Comparison of ENCODE assay signal across 11 cellular contexts in the genomic region with DNA sequence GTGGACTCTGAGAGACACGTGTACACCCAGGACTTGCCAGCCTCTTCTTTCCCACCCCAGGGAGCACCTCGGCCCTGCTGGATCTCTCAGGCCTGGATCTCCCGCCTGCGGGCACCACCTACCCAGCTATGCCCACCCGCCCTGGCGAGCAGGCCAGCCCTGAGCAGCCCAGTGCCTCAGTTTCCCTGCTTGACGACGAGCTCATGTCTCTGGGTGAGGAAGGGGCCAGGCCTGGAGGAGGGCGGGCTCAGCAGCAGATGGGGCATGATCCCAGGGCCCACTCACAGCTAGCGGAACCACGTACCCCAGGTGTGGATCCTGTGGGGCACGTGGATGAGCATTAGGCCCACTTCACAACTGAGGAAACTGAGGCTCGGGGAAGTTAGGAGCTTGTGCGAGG. TPM values are rescaled to one million over a fixed set of nuclear protein-coding genes. Genes with fewer than 3 reads are reported as not detected.
DNase-seq lines count a peak whose midpoint lies in the region; ATAC-seq and TF ChIP-seq lines count a peak whose summit lies in the region.
"Had no signal": no experiment of that assay in that cellular context is flagged by ENCODE, and none has a peak within 500 bp of the region (broad histone marks: within the 10 kb centered on the region; RNA-seq: fewer than 3 reads in every experiment).

No MANE protein-coding gene starts in this region.

- H3K9me3 ChIP-seq in right lobe of liver: no peaks in the 10 kb centered on the region
- no peaks in the 10 kb centered on the region for H3K9me3 ChIP-seq in stomach

- H3K27ac ChIP-seq in right lobe of liver (peak overlapping the region; percentile 53 to 65 (median 57)), stomach (peak overlapping the region in 4 of 5 donors; percentile 63 to 84 (median 74))

- H3K4me1 Mint-ChIP-seq in IgD-negative memory B cell: peaks cover 27 to 31% (median 31%) of the 10 kb centered on the region in 3 donors
- peaks cover 65% of the 10 kb centered on the region for H3K4me1 Mint-ChIP-seq in activated CD8-positive, alpha-beta T cell treated with anti-CD3 and anti-CD28 coated beads, Interleukin-2, amount 10 ng/mL, durations not matched to agents 7 days and 5 days (ENCODE audit: low read depth)

- no peaks in the 10 kb centered on the region for H3K9me3 Mint-ChIP-seq in IgD-negative memory B cell
- H3K9me3 Mint-ChIP-seq in activated CD8-positive, alpha-beta T cell treated with anti-CD3 and anti-CD28 coated beads, Interleukin-2, amount 10 ng/mL, durations not matched to agents 7 days and 5 days (ENCODE audit: insufficient read depth): no peaks in the 10 kb centered on the region

- H3K36me3 ChIP-seq in right lobe of liver (peaks cover 0 to 15% (median 7%) of the 10 kb centered on the region in 4 donors), stomach (peaks cover 25 to 91% (median 83%) of the 10 kb centered on the region in 4 donors)

- H3K27ac Mint-ChIP-seq in IgD-negative memory B cell: peak overlapping the region; percentile 71 to 94 (median 91)
- H3K27ac Mint-ChIP-seq in activated CD8-positive, alpha-beta T cell treated with anti-CD3 and anti-CD28 coated beads, Interleukin-2, amount 10 ng/mL, durations not matched to agents 7 days and 5 days: peak overlapping the region; percentile 91

- no peak overlapping the region for H3K4me3 ChIP-seq in right lobe of liver
- H3K4me3 ChIP-seq in stomach: no peak overlapping the region

- POLR2A ChIA-PET in activated CD8-positive, alpha-beta T cell treated with anti-CD3 and anti-CD28 coated beads, Interleukin-2, amount 10 ng/mL, durations not matched to agents 7 days and 5 days (lab: Charles Lee): interaction anchor here (0.6 to 2.6 kb wide), 4 partner anchors 8 to 51 kb away, joined by 3 to 13 read pairs (median 9); no protein-coding TSS in a partner anchor

- H3K27me3 ChIP-seq in right lobe of liver (no peaks in the 10 kb centered on the region), stomach (no peaks in the 10 kb centered on the region)

- ATAC-seq in activated CD8-positive, alpha-beta T cell treated with anti-CD3 and anti-CD28 coated beads, Interleukin-2, amount 10 ng/mL, durations not matched to agents 7 days and 5 days: no peak
- ATAC-seq in right lobe of liver: no peak

- H3K27me3 Mint-ChIP-seq in IgD-negative memory B cell: peaks cover 2% of the 10 kb centered on the region
- H3K27me3 Mint-ChIP-seq in activated CD8-positive, alpha-beta T cell treated with anti-CD3 and anti-CD28 coated beads, Interleukin-2, amount 10 ng/mL, durations not matched to agents 7 days and 5 days (ENCODE audit: low read depth): no peaks in the 10 kb centered on the region

- in situ Hi-C loops in ACHN (cut with HindIII; ENCODE audit: low pct_ligation_motif_present, low pct_unique_long_range_greater_than_20kb, low sequenced_read_pairs): no loop called here

- peak overlapping the region in 2 of 4 donors; percentile 4 to 71 for H3K4me3 Mint-ChIP-seq in IgD-negative memory B cell
- no peak overlapping the region for H3K4me3 Mint-ChIP-seq in activated CD8-positive, alpha-beta T cell treated with anti-CD3 and anti-CD28 coated beads, Interleukin-2, amount 10 ng/mL, durations not matched to agents 7 days and 5 days

- CTCF ChIA-PET in activated CD8-positive, alpha-beta T cell treated with anti-CD3 and anti-CD28 coated beads, Interleukin-2, amount 10 ng/mL, durations not matched to agents 7 days and 5 days (lab: Charles Lee): interaction anchor here (0.8 to 12.7 kb wide), 6 partner anchors 13 to 151 kb away, joined by 3 to 261 read pairs (median 26); a partner anchor contains a TSS

- peaks cover 4% of the 10 kb centered on the region for H3K36me3 Mint-ChIP-seq in IgD-negative memory B cell
- peaks cover 30% of the 10 kb centered on the region for H3K36me3 Mint-ChIP-seq in activated CD8-positive, alpha-beta T cell treated with anti-CD3 and anti-CD28 coated beads, Interleukin-2, amount 10 ng/mL, durations not matched to agents 7 days and 5 days (ENCODE audit: low read depth)

- TF ChIP-seq EP300 in stomach (IDR thresholded peaks at IDR 0.05): no peak

- no CpG with 5 or more reads among the region's 14 CpGs for WGBS in right lobe of liver (ENCODE audit: insufficient coverage, low coverage, low lambda C conversion rate, missing lambda C conversion rate)
- WGBS in stomach, 5 donors: 76 to 93% (median 82%) methylated on average over 13 to 14 of the region's 14 CpGs

- TF ChIP-seq POLR2A in right lobe of liver (IDR thresholded peaks at IDR 0.05) (no peak), stomach (IDR thresholded peaks at IDR 0.05) (no peak)

- no peak for TF ChIP-seq CTCF in right lobe of liver (IDR thresholded peaks at IDR 0.05)
- no peak for TF ChIP-seq CTCF in stomach (IDR thresholded peaks at IDR 0.05)

- peaks cover 2 to 32% (median 21%) of the 10 kb centered on the region in 4 donors for H3K4me1 ChIP-seq in right lobe of liver
- H3K4me1 ChIP-seq in stomach: peaks cover 23 to 51% (median 43%) of the 10 kb centered on the region in 4 donors

- DNase-seq in activated CD8-positive, alpha-beta T cell treated with anti-CD3 and anti-CD28 coated beads, Interleukin-2, amount 10 ng/mL, durations not matched to agents 7 days and 5 days: no peak
- DNase-seq in right lobe of liver: no peak
- no peak for DNase-seq in stomach
- no peak for DNase-seq in cortex of kidney (lab: John Stamatoyannopoulos, UW)
- DNase-seq in ACHN: no peak
- no peak for DNase-seq in HUDEP-2 (lab: John Stamatoyannopoulos, UW; ENCODE audit: unreplicated experiment in 76 of 76)
- no peak for DNase-seq in AG08396 (ENCODE audit: low spot score)
- DNase-seq: foreskin melanocyte, Kasumi-1, posterior cingulate gyrus had no signal

- intact Hi-C loops in right lobe of liver (cut with DNase I) (loop anchor here in 1 of 2 donors (10.0 kb wide), 1 partner anchor 49 kb away; a partner anchor contains a TSS), stomach (cut with DNase I; ENCODE audit: low total_unique reads) (no loop called here)

RNA-seq across cellular contexts. Expression of a gene that starts 13.7 kb away (rescaled TPM):
- polyA plus RNA-seq in IgD-negative memory B cell (14.7 TPM), stomach (10 to 100 TPM in 1 of 3 donors, 1 to 10 TPM in 2; 8.7 to 12.8 (median 9.5) TPM)
- total RNA-seq in activated CD8-positive, alpha-beta T cell treated with anti-CD3 and anti-CD28 coated beads, Interleukin-2, amount 10 ng/mL, durations not matched to agents 7 days and 5 days: 100 to 1,000 TPM; 216 to 218 TPM
- total RNA-seq in right lobe of liver (1 to 10 TPM; 1.6 to 4.8 (median 2.8) TPM), stomach (100 to 1,000 TPM in 1 of 5 donors, 10 to 100 TPM in 1, 1 to 10 TPM in 2, not detected in 1; 1.6 to 135 (median 7.3) TPM)

RNA-seq across cellular contexts. Expression of a gene that starts 17.1 kb away (rescaled TPM):
- polyA plus RNA-seq in IgD-negative memory B cell (31.3 TPM), stomach (10 to 100 TPM; 30.3 to 43.6 (median 34.1) TPM)
- total RNA-seq in activated CD8-positive, alpha-beta T cell treated with anti-CD3 and anti-CD28 coated beads, Interleukin-2, amount 10 ng/mL, durations not matched to agents 7 days and 5 days: 10 to 100 TPM; 66.3 to 69.5 TPM
- total RNA-seq in right lobe of liver (10 to 100 TPM; 18.4 to 27.3 (median 24.1) TPM), stomach (10 to 100 TPM; 39.5 to 87.9 (median 55.6) TPM)

RNA-seq across cellular contexts. Expression of a gene that starts 32.8 kb away (rescaled TPM):
- 2.4 TPM for polyA plus RNA-seq in IgD-negative memory B cell
- 10 to 100 TPM; 31.5 to 33.5 TPM for total RNA-seq in activated CD8-positive, alpha-beta T cell treated with anti-CD3 and anti-CD28 coated beads, Interleukin-2, amount 10 ng/mL, durations not matched to agents 7 days and 5 days
- total RNA-seq in right lobe of liver: 10 to 100 TPM; 15.7 to 63.4 (median 34.4) TPM
- total RNA-seq in stomach: 10 to 100 TPM in 1 of 5 donors, 1 to 10 TPM in 4; 2.9 to 72.1 (median 5.4) TPM
- polyA plus RNA-seq in stomach: 10 to 100 TPM in 1 of 3 donors, 1 to 10 TPM in 2; 6.4 to 11.8 (median 8.1) TPM

RNA-seq across cellular contexts. Expression of a gene that starts 45.9 kb away (rescaled TPM):
- polyA plus RNA-seq in IgD-negative memory B cell (0.63 TPM), stomach (1 to 10 TPM; 4.1 to 7.1 (median 5.0) TPM)
- not detected for total RNA-seq in activated CD8-positive, alpha-beta T cell treated with anti-CD3 and anti-CD28 coated beads, Interleukin-2, amount 10 ng/mL, durations not matched to agents 7 days and 5 days
- total RNA-seq in right lobe of liver (under 1 TPM in 1 of 6 experiments, not detected in 5; 0.64 TPM), stomach (1 to 10 TPM in 1 of 5 donors, not detected in 4; 4.2 TPM)

RNA-seq across cellular contexts. Expression of a gene that starts 49.7 kb away (rescaled TPM):
- 314 TPM for polyA plus RNA-seq in IgD-negative memory B cell
- 1,000 to 10,000 TPM; 1,444 to 1,502 TPM for total RNA-seq in activated CD8-positive, alpha-beta T cell treated with anti-CD3 and anti-CD28 coated beads, Interleukin-2, amount 10 ng/mL, durations not matched to agents 7 days and 5 days
- 100 to 1,000 TPM in 4 of 6 experiments, 10 to 100 TPM in 2; 34.7 to 267 (median 141) TPM for total RNA-seq in right lobe of liver
- total RNA-seq in stomach: 100 to 1,000 TPM; 235 to 490 (median 312) TPM
- 1,000 to 10,000 TPM in 1 of 3 donors, 100 to 1,000 TPM in 2; 596 to 1,435 (median 703) TPM for polyA plus RNA-seq in stomach
